In genomic region chr19:41325640-41325946, GRCh38 we compare ENCODE assay signal across 8 cellular contexts. TPM values are rescaled to one million over a fixed set of nuclear protein-coding genes. Genes with fewer than 3 reads are reported as not detected.
DNase-seq lines count a peak whose midpoint lies in the region; ATAC-seq, FAIRE-seq and TF ChIP-seq lines count a peak whose summit lies in the region.

No MANE protein-coding gene starts in this region.

- H3K36me3 ChIP-seq in BLaER1 treated with 17β-estradiol and CSF1 and Interleukin-3, amounts not matched to agents 10 nM and 100 nM, result peaks cover 31 to 46% (median 40%) of the 10 kb centered on the region in 11 experiments
- H3K36me3 ChIP-seq in pancreas, result no peaks in the 10 kb centered on the region

- 7% methylated on average over 10 of the region's 10 CpGs for WGBS in pancreas, 2 donors

- peak overlapping the region; percentile 25 to 93 (median 86); a peak in 21 of 22 replicates for H3K27ac ChIP-seq in BLaER1 treated with 17β-estradiol and CSF1 and Interleukin-3, amounts not matched to agents 10 nM and 100 nM
- peak overlapping the region in 3 of 4 donors; percentile 17 to 76 (median 66) for H3K27ac ChIP-seq in pancreas

- intact Hi-C loops in pancreas (cut with DNase I), result no loop called here
- intact Hi-C loops in left colon (cut with DNase I, micrococcal nuclease), result no loop called here

- peak overlapping the region; percentile 87 to 99 (median 97) for H3K4me2 ChIP-seq in BLaER1 treated with 17β-estradiol and CSF1 and Interleukin-3, amounts not matched to agents 10 nM and 100 nM

- no peaks in the 10 kb centered on the region for H3K9me3 ChIP-seq in BLaER1 treated with 17β-estradiol and CSF1 and Interleukin-3, amounts not matched to agents 10 nM and 100 nM (replicated peaks in 1 of 11)
- H3K9me3 ChIP-seq in pancreas, result no peaks in the 10 kb centered on the region

- ATAC-seq in SK-N-SH treated with all-trans-retinoic acid at 6 μM for 48 hours, result peak; percentile 0; the same call in 2 of the 3 replicates
- ATAC-seq in pancreas, result no peak
- ATAC-seq in GM21786 (IDR thresholded peaks at IDR 0.05; ENCODE audit: unreplicated experiment), result no peak
- no peak for ATAC-seq in HG02798 (IDR thresholded peaks at IDR 0.05; ENCODE audit: poor library complexity, unreplicated experiment)
- no peak for ATAC-seq in left colon
- no peak for ATAC-seq in HG03442 (IDR thresholded peaks at IDR 0.05; ENCODE audit: unreplicated experiment)

- no peaks in the 10 kb centered on the region for H3K27me3 ChIP-seq in BLaER1 treated with 17β-estradiol and CSF1 and Interleukin-3, amounts not matched to agents 10 nM and 100 nM
- no peaks in the 10 kb centered on the region for H3K27me3 ChIP-seq in pancreas

- FAIRE-seq in pancreas (lab: Jason Lieb, UNC), result no peak

- peak overlapping the region; percentile 57 to 83 (median 77) for H3K9ac ChIP-seq in BLaER1 treated with 17β-estradiol and CSF1 and Interleukin-3, amounts not matched to agents 10 nM and 100 nM

- peaks cover 97 to 100% (median 99%) of the 10 kb centered on the region in 10 experiments for H3K4me1 ChIP-seq in BLaER1 treated with 17β-estradiol and CSF1 and Interleukin-3, amounts not matched to agents 10 nM and 100 nM
- H3K4me1 ChIP-seq in pancreas, result peaks cover 0 to 23% (median 0%) of the 10 kb centered on the region in 3 donors

- TF ChIP-seq CTCF in fibroblast of mammary gland (conservative IDR thresholded peaks at IDR 0.05; ENCODE audit: control insufficient read depth, insufficient read depth, low read depth, low read length), result no peak
- TF ChIP-seq CTCF in pancreas (IDR thresholded peaks at IDR 0.05), result no peak

- H3K4me3 ChIP-seq in BLaER1 treated with 17β-estradiol and CSF1 and Interleukin-3, amounts not matched to agents 10 nM and 100 nM, result peak overlapping the region in 8 of 10 experiments; percentile 19 to 61 (median 51); a peak in 12 of 20 replicates
- H3K4me3 ChIP-seq in fibroblast of mammary gland (ENCODE audit: control insufficient read depth, low read depth, low read length) (peak overlapping the region; percentile 5), pancreas (peak overlapping the region in 2 of 4 donors; percentile 37 to 48)

- DNase-seq in fibroblast of mammary gland (ENCODE audit: low read depth), result no peak
- DNase-seq in pancreas, result no peak
- no peak for DNase-seq in left colon

- H4K20me1 ChIP-seq in BLaER1 treated with 17β-estradiol and CSF1 and Interleukin-3, amounts not matched to agents 10 nM and 100 nM, result peaks cover 3 to 88% (median 76%) of the 10 kb centered on the region in 11 experiments; a peak in 20 of 22 replicates

TF ChIP-seq in SK-N-SH treated with all-trans-retinoic acid at 6 μM for 48 hours, 23 proteins besides CTCF, POLR2A, EP300 and RAD21:
- no peak for TF ChIP-seq BACH2 (CRISPR knock-in tag; IDR thresholded peaks at IDR 0.05; ENCODE audit: borderline replicate concordance)
- TF ChIP-seq TCF4 (CRISPR knock-in tag; IDR thresholded peaks at IDR 0.05; ENCODE audit: borderline replicate concordance), result no peak
- no peak for TF ChIP-seq ZNF565 (CRISPR knock-in tag; conservative IDR thresholded peaks at IDR 0.05; ENCODE audit: low read depth)
- TF ChIP-seq PPARA (CRISPR knock-in tag; IDR thresholded peaks at IDR 0.05; ENCODE audit: borderline replicate concordance), result no peak
- no peak for TF ChIP-seq ZNF8 (CRISPR knock-in tag; IDR thresholded peaks at IDR 0.05)
- TF ChIP-seq TSHZ2 (CRISPR knock-in tag; IDR thresholded peaks at IDR 0.05), result no peak

RNA-seq across cellular contexts. Expression of gene CCDC97, which starts 15.6 kb away (rescaled TPM):
- 10 to 100 TPM in 5 of 6 donors, 1 to 10 TPM in 1; 9.4 to 19.2 (median 13.1) TPM for total RNA-seq in pancreas
- 10 to 100 TPM; 11.3 to 12.4 TPM for polyA plus RNA-seq in pancreas
- total RNA-seq in left colon, result 10 to 100 TPM; 24.1 to 26.3 TPM

RNA-seq across cellular contexts. Expression of gene TGFB1, which starts 28.1 kb away (rescaled TPM):
- total RNA-seq in pancreas (10 to 100 TPM in 2 of 6 donors, 1 to 10 TPM in 4; 3.3 to 32.3 (median 6.9) TPM), left colon (10 to 100 TPM in 1 of 2 donors, 1 to 10 TPM in 1; 7.4 to 14.7 TPM)
- polyA plus RNA-seq in pancreas, result 1 to 10 TPM; 4.0 to 6.0 TPM

RNA-seq across cellular contexts. Expression of gene B9D2, which starts 38.4 kb away (rescaled TPM):
- total RNA-seq in pancreas, result 1 to 10 TPM; 1.5 to 5.7 (median 2.2) TPM
- polyA plus RNA-seq in pancreas, result 1 to 10 TPM; 4.5 to 7.5 TPM
- total RNA-seq in left colon, result 1 to 10 TPM; 6.2 to 8.6 TPM

RNA-seq across cellular contexts. Expression of gene TMEM91, which starts 50.7 kb away (rescaled TPM):
- total RNA-seq in pancreas, result 1 to 10 TPM; 3.8 to 5.9 (median 4.8) TPM
- polyA plus RNA-seq in pancreas, result 10 to 100 TPM; 24.8 to 33.0 TPM
- total RNA-seq in left colon, result 1 to 10 TPM; 2.8 to 4.9 TPM
